Comparison of ENCODE assay signal across 11 cellular contexts in the genomic region with DNA sequence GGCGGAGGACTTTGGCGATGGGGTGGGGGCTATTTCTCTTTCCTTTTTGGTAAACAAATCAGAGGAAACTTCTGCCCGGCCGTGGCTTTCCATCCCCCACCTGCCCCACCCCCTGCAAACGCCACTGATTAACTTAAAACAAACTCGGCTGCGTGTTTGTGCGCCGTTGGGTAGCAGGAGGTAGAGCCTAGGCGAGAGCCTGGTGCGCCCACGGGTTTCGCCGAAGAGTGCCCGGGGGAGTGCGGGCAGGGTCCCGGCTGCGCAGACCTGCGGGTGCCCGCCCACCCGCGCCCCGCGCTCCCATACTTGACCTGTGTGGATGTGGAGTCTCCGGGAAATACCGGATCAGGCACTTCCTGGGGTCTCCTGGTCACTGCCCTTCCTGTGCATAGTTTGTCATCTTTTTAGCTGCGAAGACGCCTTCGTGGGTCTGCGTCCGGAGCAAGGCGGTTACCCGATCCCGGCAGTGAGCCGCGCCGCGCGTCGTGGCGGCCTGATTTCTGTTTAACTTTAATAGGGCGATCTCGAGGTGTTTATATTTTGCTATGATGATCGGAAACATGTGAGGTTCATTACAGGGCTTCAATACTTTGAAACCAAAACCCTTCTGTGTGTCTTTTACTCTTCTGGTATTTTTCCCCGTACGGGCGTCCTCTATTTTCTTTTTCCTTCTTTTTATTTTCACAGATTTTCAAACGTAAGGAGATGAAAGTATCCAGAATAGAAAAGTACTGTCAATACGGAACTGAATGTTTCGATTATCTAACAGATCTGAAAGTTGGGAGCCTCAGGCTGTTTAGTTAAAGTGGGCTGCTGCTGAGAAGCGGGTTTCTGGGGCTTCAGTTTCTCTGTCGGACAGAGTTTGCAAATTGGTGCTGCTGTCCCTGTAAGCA. TPM values are rescaled to one million over a fixed set of nuclear protein-coding genes. Genes with fewer than 3 reads are reported as not detected.
DNase-seq lines count a peak whose midpoint lies in the region; ATAC-seq and TF ChIP-seq lines count a peak whose summit lies in the region.
"Had no signal": no experiment of that assay in that cellular context is flagged by ENCODE, and none has a peak within 500 bp of the region (broad histone marks: within the 10 kb centered on the region; RNA-seq: fewer than 3 reads in every experiment).

No MANE protein-coding gene starts in this region.

- H3K4ac ChIP-seq in mesenchymal stem cell (ENCODE audit: low read depth in 1 of 2, low read length in 2 of 2), result no peak overlapping the region

- H3K23ac ChIP-seq in mesenchymal stem cell (ENCODE audit: low read length in 2 of 2), result peak overlapping the region in 1 of 2 experiments; percentile 1

- no peak overlapping the region for H2AFZ ChIP-seq in mesenchymal stem cell (ENCODE audit: low read depth, low read length)

- intact Hi-C loops in breast epithelium (cut with DNase I; ENCODE audit: low total_unique reads), result no loop called here
- intact Hi-C loops in transverse colon (cut with DNase I; ENCODE audit: low total_unique reads), result no loop called here

- peak overlapping the region; percentile 67 for H3K4me3 Mint-ChIP-seq in activated T-cell treated with anti-CD3 and anti-CD28 coated beads, Interleukin-2, amount 50 U/mL, for 24 hours

- no peaks in the 10 kb centered on the region for H3K79me1 ChIP-seq in mesenchymal stem cell (replicated peaks; ENCODE audit: low read length, poor library complexity, severe bottlenecking)

- H2BK12ac ChIP-seq in mesenchymal stem cell (ENCODE audit: low read length in 2 of 2), result no peak overlapping the region

- peaks cover 68% of the 10 kb centered on the region for H3K27me3 Mint-ChIP-seq in activated T-cell treated with anti-CD3 and anti-CD28 coated beads, Interleukin-2, amount 50 U/mL, for 24 hours

- no peak for TF ChIP-seq CTCF in breast epithelium (IDR thresholded peaks at IDR 0.05)
- no peak for TF ChIP-seq CTCF in transverse colon (IDR thresholded peaks at IDR 0.05)

- no peak for TF ChIP-seq POLR2A in breast epithelium (IDR thresholded peaks at IDR 0.05)
- TF ChIP-seq POLR2A in transverse colon (IDR thresholded peaks at IDR 0.05), result peak; percentile 46

- H3K27me3 ChIP-seq in breast epithelium (peaks cover 2 to 88% of the 10 kb centered on the region in 2 donors), mesenchymal stem cell (ENCODE audit: control insufficient read depth in 1 of 2, insufficient read depth in 1 of 2, low read length in 2 of 2) (peaks cover 72 to 83% of the 10 kb centered on the region in 2 experiments), transverse colon (peaks cover 92% of the 10 kb centered on the region)

- WGBS in mesenchymal stem cell, result under 1% methylated on average over 42 of the region's 52 CpGs
- 3 to 5% methylated on average over 20 to 48 of the region's 52 CpGs for WGBS in transverse colon (ENCODE audit: low coverage in 1 of 2), 2 donors

- peak overlapping the region in 1 of 2 experiments; percentile 2 for H3K18ac ChIP-seq in mesenchymal stem cell (ENCODE audit: low read depth in 1 of 2, low read length in 2 of 2)

- H3K4me1 Mint-ChIP-seq in activated T-cell treated with anti-CD3 and anti-CD28 coated beads, Interleukin-2, amount 50 U/mL, for 24 hours (ENCODE audit: low read depth), result peaks cover 22% of the 10 kb centered on the region

- no peaks in the 10 kb centered on the region for H3K9me3 Mint-ChIP-seq in activated T-cell treated with anti-CD3 and anti-CD28 coated beads, Interleukin-2, amount 50 U/mL, for 24 hours

- H2AK5ac ChIP-seq in mesenchymal stem cell (ENCODE audit: low read length, severe bottlenecking), result no peak overlapping the region

- H3K4me3 ChIP-seq in breast epithelium (peak overlapping the region; percentile 37 to 58 (median 46)), mesenchymal stem cell (ENCODE audit: insufficient read depth in 1 of 2, low read depth in 1 of 2, low read length in 2 of 2) (peak overlapping the region in 1 of 2 experiments; percentile 71), transverse colon (peak overlapping the region; percentile 17 to 69 (median 56))

- peak overlapping the region; percentile 86 for H3K4me2 ChIP-seq in mesenchymal stem cell (ENCODE audit: low read length, poor library complexity, severe bottlenecking)

- no peak overlapping the region for H4K8ac ChIP-seq in mesenchymal stem cell (ENCODE audit: low read length)

- H3K27ac ChIP-seq in breast epithelium (peak overlapping the region; percentile 29 to 56), mesenchymal stem cell (ENCODE audit: low read length, poor library complexity, severe bottlenecking) (no peak overlapping the region), transverse colon (peak overlapping the region; percentile 76 to 86 (median 81))
- H3K27ac ChIP-seq: BLaER1 treated with 17β-estradiol and CSF1 and Interleukin-3, amounts not matched to agents 10 nM and 100 nM; HL-60 had no signal

- peaks cover 0 to 14% of the 10 kb centered on the region in 2 donors for H3K4me1 ChIP-seq in breast epithelium
- peaks cover 26% of the 10 kb centered on the region for H3K4me1 ChIP-seq in mesenchymal stem cell (ENCODE audit: control insufficient read depth, insufficient read depth, low read depth, low read length)
- H3K4me1 ChIP-seq in transverse colon, result peaks cover 0 to 56% (median 19%) of the 10 kb centered on the region in 4 donors

- no peak overlapping the region for H3K27ac Mint-ChIP-seq in activated T-cell treated with anti-CD3 and anti-CD28 coated beads, Interleukin-2, amount 50 U/mL, for 24 hours

- H3K36me3 Mint-ChIP-seq in activated T-cell treated with anti-CD3 and anti-CD28 coated beads, Interleukin-2, amount 50 U/mL, for 24 hours (ENCODE audit: low read depth), result no peaks in the 10 kb centered on the region

- peak overlapping the region; percentile 9 for H3K9ac ChIP-seq in mesenchymal stem cell (ENCODE audit: low read length)
- H3K9ac ChIP-seq: BLaER1 treated with 17β-estradiol and CSF1 and Interleukin-3, amounts not matched to agents 10 nM and 100 nM had no signal

- H3K14ac ChIP-seq in mesenchymal stem cell (ENCODE audit: low read length in 2 of 2), result no peak overlapping the region

- no peaks in the 10 kb centered on the region for H3K36me3 ChIP-seq in breast epithelium
- no peaks in the 10 kb centered on the region for H3K36me3 ChIP-seq in mesenchymal stem cell (ENCODE audit: control insufficient read depth in 1 of 2, insufficient read depth in 2 of 2, low read depth in 1 of 2, low read length in 2 of 2)
- H3K36me3 ChIP-seq in transverse colon, result no peaks in the 10 kb centered on the region
- H3K36me3 ChIP-seq: BLaER1 treated with 17β-estradiol and CSF1 and Interleukin-3, amounts not matched to agents 10 nM and 100 nM had no signal

- H3K9me3 ChIP-seq in breast epithelium (no peaks in the 10 kb centered on the region), mesenchymal stem cell (ENCODE audit: control insufficient read depth, low read length) (no peaks in the 10 kb centered on the region), transverse colon (no peaks in the 10 kb centered on the region)

- DNase-seq in activated T-cell treated with anti-CD3 and anti-CD28 coated beads, Interleukin-2, amount 50 U/mL, for 24 hours, result no peak
- DNase-seq in activated T-cell treated with anti-CD3 and anti-CD28 coated beads for 4 hours (no peak), breast epithelium (ENCODE audit: low spot score in 2 of 2) (no peak), mesenchymal stem cell (peak; percentile 25), transverse colon (peak; percentile 70), DMS79 treated with DMSO at 0.1 percent for 48 hours (lab: John Stamatoyannopoulos, UW) (no peak), HCEC 1CT (no peak)
- DNase-seq: activated CD4-positive, CD25-positive, alpha-beta regulatory T cell treated with anti-CD3 and anti-CD28 coated beads, Interleukin-2, amount 50 U/mL, for 72 hours had no signal

- no peak overlapping the region for H2BK5ac ChIP-seq in mesenchymal stem cell (ENCODE audit: low read depth, low read length, poor library complexity, severe bottlenecking)

- no peak for TF ChIP-seq EP300 in transverse colon (IDR thresholded peaks at IDR 0.05; ENCODE audit: low read depth)

- in situ Hi-C loops in transverse colon (cut with MboI; ENCODE audit: low pct_ligation_motif_present in 1 of 4, low pct_unique_long_range_greater_than_20kb in 1 of 4, low sequenced_read_pairs in 3 of 4), result no loop called here

- H2BK15ac ChIP-seq in mesenchymal stem cell (ENCODE audit: low read depth, poor library complexity, severe bottlenecking), result no peak overlapping the region

- no peak overlapping the region for H2BK120ac ChIP-seq in mesenchymal stem cell (ENCODE audit: low read depth, low read length)

- no peak overlapping the region for H4K91ac ChIP-seq in mesenchymal stem cell (ENCODE audit: low read length)

- no peak for ATAC-seq in GM21576 (IDR thresholded peaks at IDR 0.05; ENCODE audit: unreplicated experiment)

RNA-seq across cellular contexts. Expression of gene NR5A2, which starts 15.2 kb away (rescaled TPM):
- total RNA-seq in breast epithelium, result 1 to 10 TPM; 4.1 to 5.6 (median 4.9) TPM
- polyA plus RNA-seq in mesenchymal stem cell (2013, experiment 1 of 2), result 2.0 TPM
- polyA plus RNA-seq in mesenchymal stem cell (2013, experiment 2 of 2), result 1.9 TPM
- 10 to 100 TPM; 75.4 to 92.6 (median 85.4) TPM for total RNA-seq in transverse colon

Comparison
In these comparisons a context has a peak if more than half of its experiments do, and no peak if none do; other contexts are left out.
1. DNase-seq: peak in mesenchymal stem cell (single experiment) and transverse colon (single experiment); none in activated T-cell treated with anti-CD3 and anti-CD28 coated beads, Interleukin-2, amount 50 U/mL, for 24 hours (single experiment), activated T-cell treated with anti-CD3 and anti-CD28 coated beads for 4 hours (single experiment), breast epithelium (0 of 2), DMS79 treated with DMSO at 0.1 percent for 48 hours (single experiment) and HCEC 1CT (single experiment).
2. RNA of gene NR5A2, which starts 15.2 kb away (total RNA-seq): 75.4 to 92.6 TPM in transverse colon; 4.1 to 5.6 TPM in breast epithelium; every median in the first group is over 10 times any median in the second.